24 cellular contexts compared by ENCODE assay signal in the genomic region with DNA sequence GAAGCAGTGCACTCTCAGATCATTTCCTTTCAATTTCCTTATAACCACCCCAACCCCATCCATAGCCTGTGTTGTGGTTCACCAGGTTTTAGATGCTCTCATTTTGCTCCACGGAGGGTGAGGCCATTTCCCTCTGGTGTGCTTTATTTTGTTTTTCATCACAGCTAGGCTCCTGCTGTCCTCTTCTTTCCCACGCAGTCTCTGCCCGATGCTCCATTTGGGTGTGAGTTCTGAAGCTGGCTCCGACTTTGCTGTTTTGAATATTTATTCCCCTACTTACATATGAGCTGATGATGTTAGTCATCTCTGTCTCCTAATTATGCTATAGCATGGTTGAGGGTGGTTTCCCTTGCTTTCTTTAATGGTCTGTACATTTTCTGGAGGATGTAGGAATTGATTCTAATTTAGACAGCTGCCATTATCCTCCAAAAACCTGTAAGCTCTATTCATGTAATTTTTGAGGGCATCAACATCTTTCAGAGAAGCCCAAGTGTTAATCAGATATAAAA.
"Had no signal": no experiment of that assay in that cellular context is flagged by ENCODE, and none has a peak within 500 bp of the region (broad histone marks: within the 10 kb centered on the region; RNA-seq: fewer than 3 reads in every experiment).

No MANE protein-coding gene starts in this region.

- H3K4me3 Mint-ChIP-seq: endodermal cell; mesothelial cell of epicardium; natural killer cell treated with Interleukin-12 subunit alpha and Interleukin-12 subunit beta and Interleukin-15 and Interleukin-18, amount 100 ng/mL, for 72 hours; WTC11 had no signal

- H3K27ac Mint-ChIP-seq: endodermal cell; mesothelial cell of epicardium; natural killer cell treated with Interleukin-12 subunit alpha and Interleukin-12 subunit beta and Interleukin-15 and Interleukin-18, amount 100 ng/mL, for 72 hours; WTC11 had no signal

- DNase-seq: activated CD8-positive, alpha-beta memory T cell treated with anti-CD3 and anti-CD28 coated beads for 24 hours; activated CD8-positive, alpha-beta memory T cell treated with anti-CD3 and anti-CD28 coated beads, Interleukin-2, amount 50 U/mL, for 48 hours; brain microvascular endothelial cell; central memory CD4-positive, alpha-beta T cell; endodermal cell; foreskin melanocyte; glutamatergic neuron; hypothalamus; islet precursor cell; nucleus accumbens; retina; stimulated activated CD4-positive, alpha-beta T cell treated with anti-CD3 and anti-CD28 coated beads, Interleukin-12 subunit alpha, Interleukin-12 subunit beta, amount 100 ng/mL, for 4 hours; stimulated activated CD4-positive, alpha-beta T cell treated with anti-CD3 and anti-CD28 coated beads, Interleukin-1b, Interleukin-23, amount 100 ng/mL, for 48 hours; stimulated activated CD8-positive, alpha-beta memory T cell treated with anti-CD3 and anti-CD28 coated beads, Interleukin-4, amount 100 ng/mL, for 48 hours; stimulated activated naive CD4-positive, alpha-beta T cell; transverse colon had no signal

- H3K4me1 ChIP-seq: transverse colon, vagina had no signal

- H3K36me3 ChIP-seq: brain microvascular endothelial cell, suprapubic skin, transverse colon, vagina had no signal

- FAIRE-seq: colon, TTC549 had no signal

- H3K4me3 ChIP-seq: lung, suprapubic skin, transverse colon, vagina had no signal

- H3K27ac ChIP-seq: brain microvascular endothelial cell, suprapubic skin, transverse colon, vagina had no signal

- H3K9me3 Mint-ChIP-seq: endodermal cell, mesothelial cell of epicardium had no signal

- ATAC-seq: natural killer cell treated with Interleukin-12 subunit alpha and Interleukin-12 subunit beta and Interleukin-15 and Interleukin-18, amount 100 ng/mL, for 72 hours; WTC11 had no signal

- H3K36me3 Mint-ChIP-seq: mesothelial cell of epicardium; natural killer cell treated with Interleukin-12 subunit alpha and Interleukin-12 subunit beta and Interleukin-15 and Interleukin-18, amount 100 ng/mL, for 72 hours; WTC11 had no signal

- H3K4me1 Mint-ChIP-seq: endodermal cell had no signal

- H3K27me3 ChIP-seq: brain microvascular endothelial cell, suprapubic skin, transverse colon, vagina had no signal

- H3K9me3 ChIP-seq: suprapubic skin, transverse colon, vagina had no signal
